ENCODE assay signal across 1 cellular context in the genomic region with DNA sequence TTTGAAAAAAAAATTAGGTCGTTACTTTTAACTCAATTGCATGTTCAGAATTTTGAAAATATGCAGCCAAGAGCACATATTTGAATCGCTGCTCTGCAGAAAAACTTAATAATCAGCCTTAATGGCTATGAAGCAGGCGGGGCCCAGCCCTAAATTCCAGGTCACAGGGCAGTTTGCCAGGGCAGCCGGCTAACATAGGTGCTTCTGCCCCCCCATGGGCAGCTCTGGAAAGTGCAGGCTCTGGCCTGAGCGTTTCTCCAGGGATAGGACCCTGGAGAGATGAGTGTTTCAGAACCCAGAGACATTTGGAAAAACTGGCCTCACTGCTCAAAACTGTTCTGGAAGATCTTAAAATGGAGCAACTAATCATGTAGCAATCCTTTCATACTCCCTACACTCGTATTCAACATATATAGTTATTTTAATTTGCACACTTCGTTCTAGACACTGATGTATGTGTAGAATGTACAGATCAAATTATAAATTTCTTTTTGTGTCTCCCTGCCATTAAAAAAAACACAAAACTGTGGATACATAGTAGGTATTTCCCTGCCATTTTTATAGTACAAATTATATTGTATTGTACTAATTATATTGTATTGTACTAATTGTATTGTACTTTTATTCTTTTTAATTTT.
TF ChIP-seq lines count a peak whose summit lies in the region.

No MANE protein-coding gene starts in this region.

TF ChIP-seq in HepG2, 621 proteins besides CTCF, POLR2A, EP300 and RAD21 (continued from another document and continues in another):
- TF ChIP-seq, protein P1, sequence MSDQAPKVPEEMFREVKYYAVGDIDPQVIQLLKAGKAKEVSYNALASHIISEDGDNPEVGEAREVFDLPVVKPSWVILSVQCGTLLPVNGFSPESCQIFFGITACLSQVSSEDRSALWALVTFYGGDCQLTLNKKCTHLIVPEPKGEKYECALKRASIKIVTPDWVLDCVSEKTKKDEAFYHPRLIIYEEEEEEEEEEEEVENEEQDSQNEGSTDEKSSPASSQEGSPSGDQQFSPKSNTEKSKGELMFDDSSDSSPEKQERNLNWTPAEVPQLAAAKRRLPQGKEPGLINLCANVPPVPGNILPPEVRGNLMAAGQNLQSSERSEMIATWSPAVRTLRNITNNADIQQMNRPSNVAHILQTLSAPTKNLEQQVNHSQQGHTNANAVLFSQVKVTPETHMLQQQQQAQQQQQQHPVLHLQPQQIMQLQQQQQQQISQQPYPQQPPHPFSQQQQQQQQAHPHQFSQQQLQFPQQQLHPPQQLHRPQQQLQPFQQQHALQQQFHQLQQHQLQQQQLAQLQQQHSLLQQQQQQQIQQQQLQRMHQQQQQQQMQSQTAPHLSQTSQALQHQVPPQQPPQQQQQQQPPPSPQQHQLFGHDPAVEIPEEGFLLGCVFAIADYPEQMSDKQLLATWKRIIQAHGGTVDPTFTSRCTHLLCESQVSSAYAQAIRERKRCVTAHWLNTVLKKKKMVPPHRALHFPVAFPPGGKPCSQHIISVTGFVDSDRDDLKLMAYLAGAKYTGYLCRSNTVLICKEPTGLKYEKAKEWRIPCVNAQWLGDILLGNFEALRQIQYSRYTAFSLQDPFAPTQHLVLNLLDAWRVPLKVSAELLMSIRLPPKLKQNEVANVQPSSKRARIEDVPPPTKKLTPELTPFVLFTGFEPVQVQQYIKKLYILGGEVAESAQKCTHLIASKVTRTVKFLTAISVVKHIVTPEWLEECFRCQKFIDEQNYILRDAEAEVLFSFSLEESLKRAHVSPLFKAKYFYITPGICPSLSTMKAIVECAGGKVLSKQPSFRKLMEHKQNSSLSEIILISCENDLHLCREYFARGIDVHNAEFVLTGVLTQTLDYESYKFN (CRISPR knock-in tag; conservative IDR thresholded peaks at IDR 0.05), result no peak
- TF ChIP-seq SALL1 (CRISPR knock-in tag; IDR thresholded peaks at IDR 0.05) (peak; percentile 61), STAG1 (CRISPR knock-in tag; IDR thresholded peaks at IDR 0.05) (peak; percentile 91), SPEN (CRISPR knock-in tag; IDR thresholded peaks at IDR 0.05; ENCODE audit: low read depth) (no peak), ZNF510 (CRISPR knock-in tag; IDR thresholded peaks at IDR 0.05; ENCODE audit: low read depth) (no peak), TGIF2 (CRISPR knock-in tag; IDR thresholded peaks at IDR 0.05) (no peak), HNRNPUL1 (IDR thresholded peaks at IDR 0.05; ENCODE audit: low read depth, low read length) (no peak), CBFB (CRISPR knock-in tag; IDR thresholded peaks at IDR 0.05) (no peak), KDM2A (CRISPR knock-in tag; IDR thresholded peaks at IDR 0.05; ENCODE audit: borderline replicate concordance, low read depth) (peak; percentile 50; the same call in 1 of the 2 replicates), XRCC5 (optimal IDR thresholded peaks at IDR 0.05; ENCODE audit: low read length) (peak; percentile 49), KLF16 (CRISPR knock-in tag; IDR thresholded peaks at IDR 0.05) (peak in 1 of 2 experiments; percentile 35; a peak in 1 of 4 replicates), GATAD2A (CRISPR knock-in tag; IDR thresholded peaks at IDR 0.05) (peak; percentile 39; the same call in 1 of the 2 replicates), MIER2 (CRISPR knock-in tag; IDR thresholded peaks at IDR 0.05) (0 out of 2 replicates have a peak, but pooled peaks have one; percentile 30), ZNF331 (CRISPR knock-in tag; IDR thresholded peaks at IDR 0.05) (0 out of 2 replicates have a peak, but pooled peaks have one; percentile 32)
- TF ChIP-seq, protein P2, sequence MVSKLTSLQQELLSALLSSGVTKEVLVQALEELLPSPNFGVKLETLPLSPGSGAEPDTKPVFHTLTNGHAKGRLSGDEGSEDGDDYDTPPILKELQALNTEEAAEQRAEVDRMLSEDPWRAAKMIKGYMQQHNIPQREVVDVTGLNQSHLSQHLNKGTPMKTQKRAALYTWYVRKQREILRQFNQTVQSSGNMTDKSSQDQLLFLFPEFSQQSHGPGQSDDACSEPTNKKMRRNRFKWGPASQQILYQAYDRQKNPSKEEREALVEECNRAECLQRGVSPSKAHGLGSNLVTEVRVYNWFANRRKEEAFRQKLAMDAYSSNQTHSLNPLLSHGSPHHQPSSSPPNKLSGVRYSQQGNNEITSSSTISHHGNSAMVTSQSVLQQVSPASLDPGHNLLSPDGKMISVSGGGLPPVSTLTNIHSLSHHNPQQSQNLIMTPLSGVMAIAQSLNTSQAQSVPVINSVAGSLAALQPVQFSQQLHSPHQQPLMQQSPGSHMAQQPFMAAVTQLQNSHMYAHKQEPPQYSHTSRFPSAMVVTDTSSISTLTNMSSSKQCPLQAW (CRISPR knock-in tag; IDR thresholded peaks at IDR 0.05), result no peak
- TF ChIP-seq, protein P3, sequence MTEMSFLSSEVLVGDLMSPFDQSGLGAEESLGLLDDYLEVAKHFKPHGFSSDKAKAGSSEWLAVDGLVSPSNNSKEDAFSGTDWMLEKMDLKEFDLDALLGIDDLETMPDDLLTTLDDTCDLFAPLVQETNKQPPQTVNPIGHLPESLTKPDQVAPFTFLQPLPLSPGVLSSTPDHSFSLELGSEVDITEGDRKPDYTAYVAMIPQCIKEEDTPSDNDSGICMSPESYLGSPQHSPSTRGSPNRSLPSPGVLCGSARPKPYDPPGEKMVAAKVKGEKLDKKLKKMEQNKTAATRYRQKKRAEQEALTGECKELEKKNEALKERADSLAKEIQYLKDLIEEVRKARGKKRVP (CRISPR knock-in tag; IDR thresholded peaks at IDR 0.05), result 0 out of 4 replicates have a peak, but pooled peaks of 1 of the 2 experiments have one; percentile 20
- TF ChIP-seq, protein P4, sequence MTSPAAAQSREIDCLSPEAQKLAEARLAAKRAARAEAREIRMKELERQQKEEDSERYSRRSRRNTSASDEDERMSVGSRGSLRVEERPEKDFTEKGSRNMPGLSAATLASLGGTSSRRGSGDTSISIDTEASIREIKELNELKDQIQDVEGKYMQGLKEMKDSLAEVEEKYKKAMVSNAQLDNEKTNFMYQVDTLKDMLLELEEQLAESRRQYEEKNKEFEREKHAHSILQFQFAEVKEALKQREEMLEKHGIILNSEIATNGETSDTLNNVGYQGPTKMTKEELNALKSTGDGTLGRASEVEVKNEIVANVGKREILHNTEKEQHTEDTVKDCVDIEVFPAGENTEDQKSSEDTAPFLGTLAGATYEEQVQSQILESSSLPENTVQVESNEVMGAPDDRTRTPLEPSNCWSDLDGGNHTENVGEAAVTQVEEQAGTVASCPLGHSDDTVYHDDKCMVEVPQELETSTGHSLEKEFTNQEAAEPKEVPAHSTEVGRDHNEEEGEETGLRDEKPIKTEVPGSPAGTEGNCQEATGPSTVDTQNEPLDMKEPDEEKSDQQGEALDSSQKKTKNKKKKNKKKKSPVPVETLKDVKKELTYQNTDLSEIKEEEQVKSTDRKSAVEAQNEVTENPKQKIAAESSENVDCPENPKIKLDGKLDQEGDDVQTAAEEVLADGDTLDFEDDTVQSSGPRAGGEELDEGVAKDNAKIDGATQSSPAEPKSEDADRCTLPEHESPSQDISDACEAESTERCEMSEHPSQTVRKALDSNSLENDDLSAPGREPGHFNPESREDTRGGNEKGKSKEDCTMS (CRISPR knock-in tag; conservative IDR thresholded peaks at IDR 0.05), result no peak
- TF ChIP-seq, protein P5, sequence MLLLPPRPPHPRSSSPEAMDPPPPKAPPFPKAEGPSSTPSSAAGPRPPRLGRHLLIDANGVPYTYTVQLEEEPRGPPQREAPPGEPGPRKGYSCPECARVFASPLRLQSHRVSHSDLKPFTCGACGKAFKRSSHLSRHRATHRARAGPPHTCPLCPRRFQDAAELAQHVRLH (CRISPR knock-in tag; IDR thresholded peaks at IDR 0.05; ENCODE audit: borderline replicate concordance, low read depth), result no peak
- TF ChIP-seq, protein P6, sequence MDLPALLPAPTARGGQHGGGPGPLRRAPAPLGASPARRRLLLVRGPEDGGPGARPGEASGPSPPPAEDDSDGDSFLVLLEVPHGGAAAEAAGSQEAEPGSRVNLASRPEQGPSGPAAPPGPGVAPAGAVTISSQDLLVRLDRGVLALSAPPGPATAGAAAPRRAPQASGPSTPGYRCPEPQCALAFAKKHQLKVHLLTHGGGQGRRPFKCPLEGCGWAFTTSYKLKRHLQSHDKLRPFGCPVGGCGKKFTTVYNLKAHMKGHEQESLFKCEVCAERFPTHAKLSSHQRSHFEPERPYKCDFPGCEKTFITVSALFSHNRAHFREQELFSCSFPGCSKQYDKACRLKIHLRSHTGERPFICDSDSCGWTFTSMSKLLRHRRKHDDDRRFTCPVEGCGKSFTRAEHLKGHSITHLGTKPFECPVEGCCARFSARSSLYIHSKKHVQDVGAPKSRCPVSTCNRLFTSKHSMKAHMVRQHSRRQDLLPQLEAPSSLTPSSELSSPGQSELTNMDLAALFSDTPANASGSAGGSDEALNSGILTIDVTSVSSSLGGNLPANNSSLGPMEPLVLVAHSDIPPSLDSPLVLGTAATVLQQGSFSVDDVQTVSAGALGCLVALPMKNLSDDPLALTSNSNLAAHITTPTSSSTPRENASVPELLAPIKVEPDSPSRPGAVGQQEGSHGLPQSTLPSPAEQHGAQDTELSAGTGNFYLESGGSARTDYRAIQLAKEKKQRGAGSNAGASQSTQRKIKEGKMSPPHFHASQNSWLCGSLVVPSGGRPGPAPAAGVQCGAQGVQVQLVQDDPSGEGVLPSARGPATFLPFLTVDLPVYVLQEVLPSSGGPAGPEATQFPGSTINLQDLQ (CRISPR knock-in tag; IDR thresholded peaks at IDR 0.05), result no peak
- TF ChIP-seq, protein P7, sequence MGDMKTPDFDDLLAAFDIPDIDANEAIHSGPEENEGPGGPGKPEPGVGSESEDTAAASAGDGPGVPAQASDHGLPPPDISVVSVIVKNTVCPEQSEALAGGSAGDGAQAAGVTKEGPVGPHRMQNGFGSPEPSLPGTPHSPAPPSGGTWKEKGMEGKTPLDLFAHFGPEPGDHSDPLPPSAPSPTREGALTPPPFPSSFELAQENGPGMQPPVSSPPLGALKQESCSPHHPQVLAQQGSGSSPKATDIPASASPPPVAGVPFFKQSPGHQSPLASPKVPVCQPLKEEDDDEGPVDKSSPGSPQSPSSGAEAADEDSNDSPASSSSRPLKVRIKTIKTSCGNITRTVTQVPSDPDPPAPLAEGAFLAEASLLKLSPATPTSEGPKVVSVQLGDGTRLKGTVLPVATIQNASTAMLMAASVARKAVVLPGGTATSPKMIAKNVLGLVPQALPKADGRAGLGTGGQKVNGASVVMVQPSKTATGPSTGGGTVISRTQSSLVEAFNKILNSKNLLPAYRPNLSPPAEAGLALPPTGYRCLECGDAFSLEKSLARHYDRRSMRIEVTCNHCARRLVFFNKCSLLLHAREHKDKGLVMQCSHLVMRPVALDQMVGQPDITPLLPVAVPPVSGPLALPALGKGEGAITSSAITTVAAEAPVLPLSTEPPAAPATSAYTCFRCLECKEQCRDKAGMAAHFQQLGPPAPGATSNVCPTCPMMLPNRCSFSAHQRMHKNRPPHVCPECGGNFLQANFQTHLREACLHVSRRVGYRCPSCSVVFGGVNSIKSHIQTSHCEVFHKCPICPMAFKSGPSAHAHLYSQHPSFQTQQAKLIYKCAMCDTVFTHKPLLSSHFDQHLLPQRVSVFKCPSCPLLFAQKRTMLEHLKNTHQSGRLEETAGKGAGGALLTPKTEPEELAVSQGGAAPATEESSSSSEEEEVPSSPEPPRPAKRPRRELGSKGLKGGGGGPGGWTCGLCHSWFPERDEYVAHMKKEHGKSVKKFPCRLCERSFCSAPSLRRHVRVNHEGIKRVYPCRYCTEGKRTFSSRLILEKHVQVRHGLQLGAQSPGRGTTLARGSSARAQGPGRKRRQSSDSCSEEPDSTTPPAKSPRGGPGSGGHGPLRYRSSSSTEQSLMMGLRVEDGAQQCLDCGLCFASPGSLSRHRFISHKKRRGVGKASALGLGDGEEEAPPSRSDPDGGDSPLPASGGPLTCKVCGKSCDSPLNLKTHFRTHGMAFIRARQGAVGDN (CRISPR knock-in tag; IDR thresholded peaks at IDR 0.05), result peak; percentile 25; the same call in 1 of the 2 replicates
- TF ChIP-seq, protein P8, sequence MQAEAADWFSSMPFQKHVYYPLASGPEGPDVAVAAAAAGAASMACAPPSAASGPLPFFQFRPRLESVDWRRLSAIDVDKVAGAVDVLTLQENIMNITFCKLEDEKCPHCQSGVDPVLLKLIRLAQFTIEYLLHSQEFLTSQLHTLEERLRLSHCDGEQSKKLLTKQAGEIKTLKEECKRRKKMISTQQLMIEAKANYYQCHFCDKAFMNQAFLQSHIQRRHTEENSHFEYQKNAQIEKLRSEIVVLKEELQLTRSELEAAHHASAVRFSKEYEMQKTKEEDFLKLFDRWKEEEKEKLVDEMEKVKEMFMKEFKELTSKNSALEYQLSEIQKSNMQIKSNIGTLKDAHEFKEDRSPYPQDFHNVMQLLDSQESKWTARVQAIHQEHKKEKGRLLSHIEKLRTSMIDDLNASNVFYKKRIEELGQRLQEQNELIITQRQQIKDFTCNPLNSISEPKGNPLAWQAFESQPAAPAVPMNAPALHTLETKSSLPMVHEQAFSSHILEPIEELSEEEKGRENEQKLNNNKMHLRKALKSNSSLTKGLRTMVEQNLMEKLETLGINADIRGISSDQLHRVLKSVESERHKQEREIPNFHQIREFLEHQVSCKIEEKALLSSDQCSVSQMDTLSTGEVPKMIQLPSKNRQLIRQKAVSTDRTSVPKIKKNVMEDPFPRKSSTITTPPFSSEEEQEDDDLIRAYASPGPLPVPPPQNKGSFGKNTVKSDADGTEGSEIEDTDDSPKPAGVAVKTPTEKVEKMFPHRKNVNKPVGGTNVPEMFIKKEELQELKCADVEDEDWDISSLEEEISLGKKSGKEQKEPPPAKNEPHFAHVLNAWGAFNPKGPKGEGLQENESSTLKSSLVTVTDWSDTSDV (CRISPR knock-in tag; IDR thresholded peaks at IDR 0.05), result no peak
- TF ChIP-seq, protein P9, sequence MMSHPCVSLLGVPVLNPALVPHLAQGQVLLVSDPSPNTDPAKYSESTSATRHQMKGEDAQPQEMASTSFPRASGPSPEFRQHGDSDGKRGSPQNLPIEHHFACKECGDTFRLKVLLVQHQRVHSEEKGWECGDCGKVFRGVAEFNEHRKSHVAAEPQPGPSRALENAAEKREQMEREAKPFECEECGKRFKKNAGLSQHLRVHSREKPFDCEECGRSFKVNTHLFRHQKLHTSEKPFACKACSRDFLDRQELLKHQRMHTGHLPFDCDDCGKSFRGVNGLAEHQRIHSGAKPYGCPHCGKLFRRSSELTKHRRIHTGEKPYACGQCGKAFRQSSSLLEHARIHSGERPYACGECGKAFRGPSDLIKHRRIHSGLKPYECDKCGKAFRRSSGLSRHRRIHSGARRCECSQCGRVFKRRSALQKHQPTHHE (CRISPR knock-in tag; IDR thresholded peaks at IDR 0.05; ENCODE audit: borderline replicate concordance), result no peak
- TF ChIP-seq, protein P10, sequence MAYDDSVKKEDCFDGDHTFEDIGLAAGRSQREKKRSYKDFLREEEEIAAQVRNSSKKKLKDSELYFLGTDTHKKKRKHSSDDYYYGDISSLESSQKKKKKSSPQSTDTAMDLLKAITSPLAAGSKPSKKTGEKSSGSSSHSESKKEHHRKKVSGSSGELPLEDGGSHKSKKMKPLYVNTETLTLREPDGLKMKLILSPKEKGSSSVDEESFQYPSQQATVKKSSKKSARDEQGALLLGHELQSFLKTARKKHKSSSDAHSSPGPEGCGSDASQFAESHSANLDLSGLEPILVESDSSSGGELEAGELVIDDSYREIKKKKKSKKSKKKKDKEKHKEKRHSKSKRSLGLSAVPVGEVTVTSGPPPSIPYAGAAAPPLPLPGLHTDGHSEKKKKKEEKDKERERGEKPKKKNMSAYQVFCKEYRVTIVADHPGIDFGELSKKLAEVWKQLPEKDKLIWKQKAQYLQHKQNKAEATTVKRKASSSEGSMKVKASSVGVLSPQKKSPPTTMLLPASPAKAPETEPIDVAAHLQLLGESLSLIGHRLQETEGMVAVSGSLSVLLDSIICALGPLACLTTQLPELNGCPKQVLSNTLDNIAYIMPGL (CRISPR knock-in tag; IDR thresholded peaks at IDR 0.05; ENCODE audit: borderline replicate concordance in 1 of 2, low read depth in 1 of 2), result peak; percentile 32 to 46; a peak in 1 of 4 replicates
